8 cellular contexts compared by ENCODE assay signal in genomic region chr12:111399741-111400404, GRCh38. TPM values are rescaled to one million over a fixed set of nuclear protein-coding genes. Genes with fewer than 3 reads are reported as not detected.
DNase-seq lines count a peak whose midpoint lies in the region; ATAC-seq, FAIRE-seq and TF ChIP-seq lines count a peak whose summit lies in the region.
"Not testable (repeated sequence)": the region's sequence is repeated elsewhere in the genome, so short reads cannot be mapped to it uniquely, and the experiment has no call there.

No MANE protein-coding gene starts in this region.

- peaks cover 13% of the 10 kb centered on the region for H3F3A ChIP-seq in DOHH2 (ENCODE audit: control insufficient read depth, insufficient read depth)

- H2BK15ac ChIP-seq in H1 (ENCODE audit: low read length), result 0 out of 2 replicates have a peak overlapping the region, but pooled peaks have one; percentile 19
- H2BK15ac ChIP-seq in mesenchymal stem cell (ENCODE audit: low read depth, poor library complexity, severe bottlenecking), result not testable (repeated sequence)

- not testable (repeated sequence) for H3K4ac ChIP-seq in H1 (replicated peaks; ENCODE audit: insufficient read length, low read depth, low read length); mesenchymal stem cell (ENCODE audit: low read depth in 1 of 2, low read length in 2 of 2)

- not testable (repeated sequence) for H2BK5ac ChIP-seq in H1 (ENCODE audit: low read depth, low read length); mesenchymal stem cell (ENCODE audit: low read depth, low read length, poor library complexity, severe bottlenecking)

- TF ChIP-seq CTCF in A673 (conservative IDR thresholded peaks at IDR 0.05; ENCODE audit: low read depth, low read length); DOHH2 (IDR thresholded peaks at IDR 0.05; ENCODE audit: low read depth, low read length, poor library complexity, severe bottlenecking); H1 (IDR thresholded peaks at IDR 0.05; ENCODE audit: control extremely low read depth in 1 of 3, insufficient read depth in 1 of 3, low read depth in 1 of 3, low read length in 3 of 3): not testable (repeated sequence)

- not testable (repeated sequence) for H2BK12ac ChIP-seq in H1 (ENCODE audit: low read depth, low read length)
- H2BK12ac ChIP-seq in mesenchymal stem cell (ENCODE audit: low read length in 2 of 2), result peak overlapping the region; percentile 70 to 96

- not testable (repeated sequence) for H2AFZ ChIP-seq in H1 (ENCODE audit: low read length); mesenchymal stem cell (ENCODE audit: low read depth, low read length)

- not testable (repeated sequence) for H3K4me3 Mint-ChIP-seq in activated CD4-positive, alpha-beta memory T cell treated with anti-CD3 and anti-CD28 coated beads for 36 hours
- peak overlapping the region in 1 of 2 donors; percentile 63 for H3K4me3 Mint-ChIP-seq in stimulated activated naive B cell treated with anti-CD40 and anti-IgM and Interleukin-4, amounts not matched to agents 10 μg/mL and 1 μg/mL and 100 μg/mL, for 72 hours

- H3K56ac ChIP-seq in H1 (replicated peaks; ENCODE audit: insufficient read length, low read depth, low read length), result not testable (repeated sequence)

- not testable (repeated sequence) for H3K14ac ChIP-seq in H1 (ENCODE audit: insufficient read length); mesenchymal stem cell (ENCODE audit: low read length in 2 of 2)

- H4K8ac ChIP-seq in H1 (ENCODE audit: extremely low read depth, insufficient read depth, low read length); mesenchymal stem cell (ENCODE audit: low read length): not testable (repeated sequence)

- WGBS in H1 (ENCODE audit: extremely low coverage in 1 of 2, insufficient coverage in 1 of 2, insufficient read length in 1 of 2, insufficient replicate concordance in 2 of 2, low coverage in 1 of 2, low lambda C conversion rate in 2 of 2, missing lambda C conversion rate in 1 of 2), 2 experiments, result 95% methylated on average over 7 of the region's 9 CpGs; no CpG with 5 or more reads in 1 of the 2 experiments
- 85% methylated on average over 9 of the region's 9 CpGs for WGBS in mesenchymal stem cell

- not testable (repeated sequence) for ATAC-seq in activated naive CD4-positive, alpha-beta T cell treated with anti-CD3 and anti-CD28 coated beads, Interleukin-2, amount 50 U/mL, for 72 hours; stimulated activated naive B cell treated with anti-CD40 and anti-IgM and Interleukin-4, amounts not matched to agents 10 μg/mL and 1 μg/mL and 100 μg/mL, for 72 hours (replicated peaks)

- H3K27me3 Mint-ChIP-seq in activated CD4-positive, alpha-beta memory T cell treated with anti-CD3 and anti-CD28 coated beads for 36 hours; stimulated activated naive B cell treated with anti-CD40 and anti-IgM and Interleukin-4, amounts not matched to agents 10 μg/mL and 1 μg/mL and 100 μg/mL, for 72 hours: not testable (repeated sequence)

- H3K23me2 ChIP-seq in H1 (ENCODE audit: low read depth, low read length), result not testable (repeated sequence)

- not testable (repeated sequence) for H2BK20ac ChIP-seq in H1 (ENCODE audit: low read length)

- H3K27ac Mint-ChIP-seq in activated CD4-positive, alpha-beta memory T cell treated with anti-CD3 and anti-CD28 coated beads for 36 hours, result peak overlapping the region; percentile 26
- H3K27ac Mint-ChIP-seq in activated naive CD4-positive, alpha-beta T cell treated with anti-CD3 and anti-CD28 coated beads, Interleukin-2, amount 50 U/mL, for 72 hours, result peak overlapping the region; percentile 4 to 73
- peak overlapping the region; percentile 96 for H3K27ac Mint-ChIP-seq in stimulated activated naive B cell treated with anti-CD40 and anti-IgM and Interleukin-4, amounts not matched to agents 10 μg/mL and 1 μg/mL and 100 μg/mL, for 72 hours

- H3K27ac ChIP-seq in A673 (ENCODE audit: low read depth, low read length, poor library complexity, severe bottlenecking) (peak overlapping the region; percentile 98), SK-N-MC (peak overlapping the region; percentile 96)
- not testable (repeated sequence) for H3K27ac ChIP-seq in DOHH2 (ENCODE audit: low read depth, low read length); H1 (ENCODE audit: low read depth, low read length); mesenchymal stem cell (ENCODE audit: low read length, poor library complexity, severe bottlenecking)

- H3K9me2 ChIP-seq in DOHH2 (replicated peaks; ENCODE audit: control insufficient read depth, low read length), result not testable (repeated sequence)

- H3K79me1 ChIP-seq in H1 (ENCODE audit: low read depth, low read length); mesenchymal stem cell (replicated peaks; ENCODE audit: low read length, poor library complexity, severe bottlenecking): not testable (repeated sequence)

- not testable (repeated sequence) for H3K18ac ChIP-seq in H1 (ENCODE audit: extremely low read depth, low read length)
- peak overlapping the region in 1 of 2 experiments; percentile 64 for H3K18ac ChIP-seq in mesenchymal stem cell (ENCODE audit: low read depth in 1 of 2, low read length in 2 of 2)

- peak overlapping the region; percentile 51 for H3K9ac ChIP-seq in SK-N-MC (ENCODE audit: insufficient read length)
- H3K9ac ChIP-seq in H1 (replicated peaks in 1 of 4; ENCODE audit: extremely low read depth in 1 of 4, low read depth in 3 of 4, low read length in 3 of 4); mesenchymal stem cell (ENCODE audit: low read length): not testable (repeated sequence)

- H3K4me1 ChIP-seq in A673 (ENCODE audit: insufficient read depth, low read length, poor library complexity, severe bottlenecking), result peaks cover 46% of the 10 kb centered on the region
- H3K4me1 ChIP-seq in DOHH2 (ENCODE audit: control insufficient read depth, low read length), result peaks cover 42% of the 10 kb centered on the region
- peaks cover 0 to 16% (median 10%) of the 10 kb centered on the region in 4 experiments; a peak in 5 of 7 replicates for H3K4me1 ChIP-seq in H1 (replicated peaks in 1 of 4; ENCODE audit: control insufficient read depth in 3 of 4, insufficient read depth in 4 of 4, low read length in 3 of 4)
- H3K4me1 ChIP-seq in mesenchymal stem cell (ENCODE audit: control insufficient read depth, insufficient read depth, low read depth, low read length), result peaks cover 21% of the 10 kb centered on the region

- not testable (repeated sequence) for H3K79me2 ChIP-seq in DOHH2 (ENCODE audit: control insufficient read depth, low read length); H1 (ENCODE audit: control insufficient read depth in 1 of 2, insufficient read depth in 2 of 2, low read length in 2 of 2)

- not testable (repeated sequence) for H4K20me1 ChIP-seq in DOHH2 (ENCODE audit: control insufficient read depth, insufficient read depth, low read depth, low read length); H1 (replicated peaks in 1 of 2; ENCODE audit: control insufficient read depth in 1 of 2, insufficient read depth in 2 of 2, low read length in 2 of 2)

- H3K36me3 ChIP-seq in A673 (ENCODE audit: insufficient read depth, low read length, poor library complexity, severe bottlenecking); DOHH2 (ENCODE audit: control insufficient read depth, low read length); SK-N-MC (ENCODE audit: insufficient read depth, low read length); H1 (ENCODE audit: control insufficient read depth in 2 of 4, insufficient read depth in 4 of 4, low read length in 3 of 4); mesenchymal stem cell (ENCODE audit: control insufficient read depth in 1 of 2, insufficient read depth in 2 of 2, low read depth in 1 of 2, low read length in 2 of 2): not testable (repeated sequence)

- H3K4me1 Mint-ChIP-seq in activated CD4-positive, alpha-beta memory T cell treated with anti-CD3 and anti-CD28 coated beads for 36 hours (ENCODE audit: low read depth), result peaks cover 48% of the 10 kb centered on the region
- H3K4me1 Mint-ChIP-seq in stimulated activated naive B cell treated with anti-CD40 and anti-IgM and Interleukin-4, amounts not matched to agents 10 μg/mL and 1 μg/mL and 100 μg/mL, for 72 hours, result peaks cover 48 to 63% of the 10 kb centered on the region in 2 donors

- CTCF ChIA-PET in A673 (lab: Charles Lee) (interaction anchor here (2.0 kb wide), 1 partner anchor 52 kb away, joined by 13 read pairs; no protein-coding TSS in a partner anchor), H1 (lab: Charles Lee; ENCODE audit: partially characterized antibody) (interaction anchor here (0.7 to 22.8 kb wide), 4 partner anchors 30 to 141 kb away, joined by 3 to 838 read pairs (median 6); no protein-coding TSS in a partner anchor)
- CTCF ChIA-PET in activated CD4-positive, alpha-beta memory T cell treated with anti-CD3 and anti-CD28 coated beads for 36 hours (lab: Charles Lee), result interaction anchor here (5.1 to 25.7 kb wide), 2 partner anchors 47 to 129 kb away, joined by 75 to 1161 read pairs; no protein-coding TSS in a partner anchor

- peak overlapping the region; percentile 9; the same call in 1 of the 2 replicates for H3K4me2 ChIP-seq in DOHH2 (ENCODE audit: low read length)
- not testable (repeated sequence) for H3K4me2 ChIP-seq in H1 (ENCODE audit: insufficient read depth in 1 of 2, low read depth in 2 of 2, low read length in 2 of 2); mesenchymal stem cell (ENCODE audit: low read length, poor library complexity, severe bottlenecking)

- H4K5ac ChIP-seq in H1 (ENCODE audit: insufficient read length, low read depth, low read length), result not testable (repeated sequence)

- not testable (repeated sequence) for H3K9me3 Mint-ChIP-seq in activated CD4-positive, alpha-beta memory T cell treated with anti-CD3 and anti-CD28 coated beads for 36 hours; activated naive CD4-positive, alpha-beta T cell treated with anti-CD3 and anti-CD28 coated beads, Interleukin-2, amount 50 U/mL, for 72 hours; stimulated activated naive B cell treated with anti-CD40 and anti-IgM and Interleukin-4, amounts not matched to agents 10 μg/mL and 1 μg/mL and 100 μg/mL, for 72 hours

- H3K27me3 ChIP-seq in A673 (replicated peaks; ENCODE audit: insufficient read depth, low read depth, low read length, poor library complexity); DOHH2 (ENCODE audit: control insufficient read depth, low read length); H1 (replicated peaks in 1 of 4; ENCODE audit: control insufficient read depth in 3 of 4, extremely low read depth in 1 of 4, insufficient read depth in 3 of 4, low read length in 3 of 4); mesenchymal stem cell (ENCODE audit: control insufficient read depth in 1 of 2, insufficient read depth in 1 of 2, low read length in 2 of 2): not testable (repeated sequence)

- TF ChIP-seq EP300 in H1 (IDR thresholded peaks at IDR 0.05; ENCODE audit: borderline replicate concordance in 1 of 2, low read depth in 2 of 2, low read length in 2 of 2), result not testable (repeated sequence)

- not testable (repeated sequence) for H2BK120ac ChIP-seq in H1 (replicated peaks; ENCODE audit: low read depth, low read length); mesenchymal stem cell (ENCODE audit: low read depth, low read length)

- intact Hi-C loops in A673 (cut with micrococcal nuclease; ENCODE audit: unreplicated experiment), result loop anchor here (5.0 kb wide), 1 partner anchor 272 kb away; no protein-coding TSS in a partner anchor
- intact Hi-C loops in activated CD4-positive, alpha-beta memory T cell treated with anti-CD3 and anti-CD28 coated beads for 36 hours (cut with micrococcal nuclease), result loop anchor here (5.0 kb wide), 1 partner anchor 147 kb away; no protein-coding TSS in a partner anchor

- not testable (repeated sequence) for H3K36me3 Mint-ChIP-seq in activated CD4-positive, alpha-beta memory T cell treated with anti-CD3 and anti-CD28 coated beads for 36 hours; stimulated activated naive B cell treated with anti-CD40 and anti-IgM and Interleukin-4, amounts not matched to agents 10 μg/mL and 1 μg/mL and 100 μg/mL, for 72 hours
- H3K36me3 Mint-ChIP-seq in activated naive CD4-positive, alpha-beta T cell treated with anti-CD3 and anti-CD28 coated beads, Interleukin-2, amount 50 U/mL, for 72 hours, result peaks cover 4 to 10% of the 10 kb centered on the region in 2 donors

- H3K4me3 ChIP-seq in A673 (ENCODE audit: low read depth, low read length, poor library complexity, severe bottlenecking) (peak overlapping the region; percentile 0), SK-N-MC (peak overlapping the region; percentile 63)
- H3K4me3 ChIP-seq in DOHH2 (ENCODE audit: low read length); H1 (ENCODE audit: extremely low read depth in 1 of 4, insufficient read depth in 2 of 4, low read depth in 3 of 4, low read length in 4 of 4); mesenchymal stem cell (ENCODE audit: insufficient read depth in 1 of 2, low read depth in 1 of 2, low read length in 2 of 2): not testable (repeated sequence)

- H3K9me3 ChIP-seq in A673 (ENCODE audit: low read depth, low read length, poor library complexity, severe bottlenecking); DOHH2 (ENCODE audit: control insufficient read depth, insufficient read depth, low read length); SK-N-MC (ENCODE audit: low read depth, low read length); H1 (ENCODE audit: insufficient read depth in 2 of 2, low read depth in 1 of 2, low read length in 1 of 2); mesenchymal stem cell (ENCODE audit: control insufficient read depth, low read length): not testable (repeated sequence)

- not testable (repeated sequence) for TF ChIP-seq POLR2A in H1 (IDR thresholded peaks at IDR 0.05; ENCODE audit: control extremely low read depth in 1 of 2, low read depth in 2 of 2, low read length in 2 of 2)

- POLR2A ChIA-PET in A673 (lab: Charles Lee; ENCODE audit: low non-redundant PET), result not testable (repeated sequence)
- POLR2A ChIA-PET in activated CD4-positive, alpha-beta memory T cell treated with anti-CD3 and anti-CD28 coated beads for 36 hours (lab: Charles Lee), result interaction anchor here (1.1 kb wide), 1 partner anchor 35 kb away, joined by 5 read pairs; no protein-coding TSS in a partner anchor
- POLR2A ChIA-PET in H1 (lab: Charles Lee; ENCODE audit: partially characterized antibody), result interaction anchor here (1.3 to 2.0 kb wide), 3 partner anchors 9 to 26 kb away, joined by 3 to 7 read pairs (median 4); no protein-coding TSS in a partner anchor

- not testable (repeated sequence) for TF ChIP-seq RAD21 in H1 (IDR thresholded peaks at IDR 0.05 in 1 of 2, conservative IDR thresholded peaks at IDR 0.05 in 1 of 2; ENCODE audit: low read depth in 2 of 2, low read length in 2 of 2)

- not testable (repeated sequence) for H3K23ac ChIP-seq in H1 (ENCODE audit: insufficient read length); mesenchymal stem cell (ENCODE audit: low read length in 2 of 2)

- H4K91ac ChIP-seq in H1 (replicated peaks; ENCODE audit: insufficient read length, low read length); mesenchymal stem cell (ENCODE audit: low read length): not testable (repeated sequence)

- not testable (repeated sequence) for FAIRE-seq in H1 (lab: Jason Lieb, UNC)

- BruUV-seq in A673 (replicated peaks; lab: Mats Ljungman, UMichigan), result not testable (repeated sequence)

- peak; percentile 87 for DNase-seq in A673 (ENCODE audit: low spot score)
- not testable (repeated sequence) for DNase-seq in SK-N-MC (ENCODE audit: low read depth, low spot score); activated CD4-positive, alpha-beta memory T cell treated with anti-CD3 and anti-CD28 coated beads for 36 hours; activated naive CD4-positive, alpha-beta T cell treated with anti-CD3 and anti-CD28 coated beads, Interleukin-2, amount 50 U/mL, for 72 hours (ENCODE audit: low spot score in 2 of 2); H1 (ENCODE audit: low read depth in 1 of 2, low spot score in 2 of 2); mesenchymal stem cell; stimulated activated naive B cell treated with anti-CD40 and anti-IgM and Interleukin-4, amounts not matched to agents 10 μg/mL and 1 μg/mL and 100 μg/mL, for 72 hours

- H2AK5ac ChIP-seq in H1 (ENCODE audit: low read depth, low read length), result not testable (repeated sequence)
- peak overlapping the region; percentile 37 for H2AK5ac ChIP-seq in mesenchymal stem cell (ENCODE audit: low read length, severe bottlenecking)

RNA-seq across cellular contexts. Expression of gene SH2B3, which starts 5.8 kb away (rescaled TPM):
- total RNA-seq in A673 (2021), result 109 and 133 TPM in 2 replicates
- total RNA-seq in activated CD4-positive, alpha-beta memory T cell treated with anti-CD3 and anti-CD28 coated beads for 36 hours, result 10 to 100 TPM; 32.6 to 34.2 TPM
- 10 to 100 TPM; 18.0 to 24.6 TPM for total RNA-seq in activated naive CD4-positive, alpha-beta T cell treated with anti-CD3 and anti-CD28 coated beads, Interleukin-2, amount 50 U/mL, for 72 hours
- total RNA-seq in H1 (2021; fragmentation: NEBNext Ultra II Directional; extraction: Animal tissue kit (Norgen Biotek cat#: 25700)), result 29.8 and 34.1 TPM in 2 replicates
- 20.8 and 25.1 TPM in 2 replicates for polyA plus RNA-seq in H1 (2011; rRNA removed)
- polyA plus RNA-seq in H1 (2011; cell fraction: cytosol; rRNA removed), result 18.3 TPM
- polyA plus RNA-seq in H1 (2011; cell fraction: nucleus; rRNA removed), result 18.8 TPM
- 18.4 to 20.9 TPM (median 20.6 TPM) in 4 replicates for polyA plus RNA-seq in H1 (2012, experiment 1 of 2)
- polyA plus RNA-seq in H1 (2012, experiment 2 of 2), result 12.1 TPM
- 20.8 TPM for polyA plus RNA-seq in H1 (2013, experiment 1 of 2)
- 21.5 TPM for polyA plus RNA-seq in H1 (2013, experiment 2 of 2)
- 12.6 and 17.8 TPM in 2 replicates for polyA minus RNA-seq in H1 (2011; rRNA and poly(A)+ RNA removed)
- polyA minus RNA-seq in H1 (2011; cell fraction: cytosol; rRNA and poly(A)+ RNA removed), result 19.1 TPM
- 14.7 TPM for polyA minus RNA-seq in H1 (2011; cell fraction: nucleus; rRNA and poly(A)+ RNA removed)
- polyA plus RNA-seq in mesenchymal stem cell (2013, experiment 1 of 2), result 50.8 TPM
- polyA plus RNA-seq in mesenchymal stem cell (2013, experiment 2 of 2), result 50.3 TPM

RNA-seq across cellular contexts. Expression of gene PHETA1, which starts 31.0 kb away (rescaled TPM):
- 5.7 and 6.6 TPM in 2 replicates for total RNA-seq in A673 (2021)
- 1 to 10 TPM; 1.4 to 2.2 TPM for total RNA-seq in activated CD4-positive, alpha-beta memory T cell treated with anti-CD3 and anti-CD28 coated beads for 36 hours
- 1 to 10 TPM in 1 of 2 donors, under 1 TPM in 1; 0.64 to 1.5 TPM for total RNA-seq in activated naive CD4-positive, alpha-beta T cell treated with anti-CD3 and anti-CD28 coated beads, Interleukin-2, amount 50 U/mL, for 72 hours
- total RNA-seq in H1 (2021; fragmentation: NEBNext Ultra II Directional; extraction: Animal tissue kit (Norgen Biotek cat#: 25700)), result 12.3 and 13.7 TPM in 2 replicates
- polyA plus RNA-seq in H1 (2011; rRNA removed), result 5.2 and 9.7 TPM in 2 replicates
- 7.1 TPM for polyA plus RNA-seq in H1 (2011; cell fraction: cytosol; rRNA removed)
- polyA plus RNA-seq in H1 (2011; cell fraction: nucleus; rRNA removed), result 8.6 TPM
- polyA plus RNA-seq in H1 (2012, experiment 1 of 2), result 5.3 to 9.2 TPM (median 8.8 TPM) in 4 replicates
- 12.2 TPM for polyA plus RNA-seq in H1 (2012, experiment 2 of 2)
- polyA plus RNA-seq in H1 (2013, experiment 1 of 2), result 6.6 TPM
- polyA plus RNA-seq in H1 (2013, experiment 2 of 2), result 6.6 TPM
- 2.0 and 2.5 TPM in 2 replicates for polyA minus RNA-seq in H1 (2011; rRNA and poly(A)+ RNA removed)
- polyA minus RNA-seq in H1 (2011; cell fraction: cytosol; rRNA and poly(A)+ RNA removed), result 5.1 TPM
- polyA minus RNA-seq in H1 (2011; cell fraction: nucleus; rRNA and poly(A)+ RNA removed), result 5.7 TPM
- polyA plus RNA-seq in mesenchymal stem cell (2013, experiment 1 of 2), result 6.6 TPM
- 6.5 TPM for polyA plus RNA-seq in mesenchymal stem cell (2013, experiment 2 of 2)

Comparison
In these comparisons a context has a peak if more than half of its experiments do, and no peak if none do; other contexts are left out.
1. H3K27ac Mint-ChIP-seq: peak in every context shown above with its lines; median percentile 96 in stimulated activated naive B cell treated with anti-CD40 and anti-IgM and Interleukin-4, amounts not matched to agents 10 μg/mL and 1 μg/mL and 100 μg/mL, for 72 hours; 38 in activated naive CD4-positive, alpha-beta T cell treated with anti-CD3 and anti-CD28 coated beads, Interleukin-2, amount 50 U/mL, for 72 hours; 26 in activated CD4-positive, alpha-beta memory T cell treated with anti-CD3 and anti-CD28 coated beads for 36 hours.